ENCODE assay signal across 35 cellular contexts in the genomic region with DNA sequence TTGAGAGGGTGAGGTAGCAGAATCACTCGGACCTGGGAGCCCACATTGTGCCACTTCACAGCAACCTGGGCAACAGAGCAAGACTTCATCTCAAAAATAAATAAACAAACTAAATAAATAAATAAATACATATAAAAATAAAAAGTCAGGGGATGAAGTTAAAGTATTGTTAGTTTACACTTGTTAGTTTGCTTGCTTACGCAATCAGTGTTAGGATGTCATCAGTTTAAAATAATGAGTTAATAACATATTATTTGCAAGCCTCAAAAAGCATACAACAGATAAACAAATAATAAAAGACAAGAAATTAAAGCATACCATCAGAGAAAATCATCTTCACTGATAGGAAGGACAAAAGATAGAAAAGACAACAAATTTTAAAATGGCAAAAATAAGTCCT.
A peak's percentile ranks its signal among the peaks of the same experiment; 100 is the strongest.
DNase-seq lines count a peak whose midpoint lies in the region; ATAC-seq, FAIRE-seq and TF ChIP-seq lines count a peak whose summit lies in the region.
"Had no signal": no experiment of that assay in that cellular context is flagged by ENCODE, and none has a peak within 500 bp of the region (broad histone marks: within the 10 kb centered on the region; RNA-seq: fewer than 3 reads in every experiment).

No MANE protein-coding gene starts in this region.

- TF ChIP-seq CTCF in HepG2 (CRISPR knock-in tag; IDR thresholded peaks at IDR 0.05) = no peak
- no peak for TF ChIP-seq CTCF in right lobe of liver (IDR thresholded peaks at IDR 0.05)
- TF ChIP-seq CTCF in IMR-90 (conservative IDR thresholded peaks at IDR 0.05; ENCODE audit: low read depth, low read length) = no peak
- no peak for TF ChIP-seq CTCF in SU-DHL-6 (IDR thresholded peaks at IDR 0.05; ENCODE audit: insufficient read depth, low read length, poor library complexity, severe bottlenecking)
- no peak for TF ChIP-seq CTCF in H1 (IDR thresholded peaks at IDR 0.05; ENCODE audit: control extremely low read depth in 1 of 3, insufficient read depth in 1 of 3, low read depth in 1 of 3, low read length in 3 of 3)

- H4K8ac ChIP-seq in IMR-90 (ENCODE audit: low read depth in 2 of 2, low read length in 2 of 2) = no peak overlapping the region
- no peak overlapping the region for H4K8ac ChIP-seq in H1 (ENCODE audit: extremely low read depth, insufficient read depth, low read length)

- TF ChIP-seq EP300 in HepG2 (IDR thresholded peaks at IDR 0.05; ENCODE audit: low read depth in 2 of 2, low read length in 2 of 2) (no peak), HepG2 (CRISPR knock-in tag; IDR thresholded peaks at IDR 0.05; ENCODE audit: borderline replicate concordance) (no peak), H1 (IDR thresholded peaks at IDR 0.05; ENCODE audit: borderline replicate concordance in 1 of 2, low read depth in 2 of 2, low read length in 2 of 2) (no peak)

- POLR2A ChIA-PET in HepG2 (lab: Yijun Ruan, JAX) = no interaction called here
- POLR2A ChIA-PET in IMR-90 (lab: Charles Lee; ENCODE audit: unreplicated experiment) = no interaction called here
- POLR2A ChIA-PET in H1 (lab: Charles Lee; ENCODE audit: partially characterized antibody) = no interaction called here

- H3K14ac ChIP-seq in IMR-90 (replicated peaks; ENCODE audit: low read depth, low read length) = no peak overlapping the region
- H3K14ac ChIP-seq in H1 (ENCODE audit: insufficient read length) = no peak overlapping the region

- H3K9me1 ChIP-seq in IMR-90 (ENCODE audit: insufficient read depth, low read length) = no peaks in the 10 kb centered on the region

- FAIRE-seq in HepG2 (lab: Jason Lieb, UNC) (no peak), H1 (lab: Jason Lieb, UNC) (no peak)
- FAIRE-seq: A204.1, A549, D721Med had no signal

- H3K9me3 ChIP-seq in HepG2 (ENCODE audit: low read length) (peaks cover 85% of the 10 kb centered on the region), right lobe of liver (no peaks in the 10 kb centered on the region), IMR-90 (ENCODE audit: control insufficient read depth, insufficient read depth, low read length) (peaks cover 3% of the 10 kb centered on the region; the same call in 1 of the 2 replicates), SU-DHL-6 (ENCODE audit: insufficient read depth, low read length) (no peaks in the 10 kb centered on the region), H1 (ENCODE audit: insufficient read depth in 2 of 2, low read depth in 1 of 2, low read length in 1 of 2) (no peaks in the 10 kb centered on the region)
- H3K9me3 ChIP-seq: A549; BE2C; BLaER1; BLaER1 treated with 17β-estradiol and CSF1 and Interleukin-3, amounts not matched to agents 10 nM and 100 nM; Caco-2 had no signal

- H3K79me2 ChIP-seq in HepG2 (ENCODE audit: insufficient read depth, low read length) (no peaks in the 10 kb centered on the region), SU-DHL-6 (ENCODE audit: insufficient read depth, low read length) (no peaks in the 10 kb centered on the region), H1 (ENCODE audit: control insufficient read depth in 1 of 2, insufficient read depth in 2 of 2, low read length in 2 of 2) (no peaks in the 10 kb centered on the region)

- H3K4me1 ChIP-seq in HepG2 (ENCODE audit: insufficient read depth, low read length) (no peaks in the 10 kb centered on the region), right lobe of liver (no peaks in the 10 kb centered on the region), IMR-90 (ENCODE audit: control insufficient read depth, insufficient read depth, low read length) (no peaks in the 10 kb centered on the region), H1 (replicated peaks in 1 of 4; ENCODE audit: control insufficient read depth in 3 of 4, insufficient read depth in 4 of 4, low read length in 3 of 4) (no peaks in the 10 kb centered on the region)
- H3K4me1 ChIP-seq: A549; BE2C; BLaER1; BLaER1 treated with 17β-estradiol and CSF1 and Interleukin-3, amounts not matched to agents 10 nM and 100 nM; Caco-2 had no signal

- H2BK20ac ChIP-seq in IMR-90 (ENCODE audit: low read depth, low read length) (no peak overlapping the region), H1 (ENCODE audit: low read length) (no peak overlapping the region)

- H2BK120ac ChIP-seq in IMR-90 (ENCODE audit: low read depth, low read length) = no peak overlapping the region
- H2BK120ac ChIP-seq in H1 (replicated peaks; ENCODE audit: low read depth, low read length) = no peak overlapping the region

- H3K4me3 ChIP-seq in HepG2 (replicated peaks in 1 of 3; ENCODE audit: insufficient read depth in 1 of 3, low read depth in 2 of 3, low read length in 3 of 3) (no peak overlapping the region), right lobe of liver (no peak overlapping the region), IMR-90 (ENCODE audit: insufficient read depth, low read depth, low read length) (no peak overlapping the region), SU-DHL-6 (ENCODE audit: insufficient read depth, low read length, poor library complexity, severe bottlenecking) (no peak overlapping the region), H1 (ENCODE audit: extremely low read depth in 1 of 4, insufficient read depth in 2 of 4, low read depth in 3 of 4, low read length in 4 of 4) (no peak overlapping the region)
- H3K4me3 ChIP-seq: A549; BLaER1; BLaER1 treated with 17β-estradiol and CSF1 and Interleukin-3, amounts not matched to agents 10 nM and 100 nM had no signal

- no peaks in the 10 kb centered on the region for H3K79me1 ChIP-seq in IMR-90 (ENCODE audit: low read depth in 1 of 2, low read length in 2 of 2)
- no peaks in the 10 kb centered on the region for H3K79me1 ChIP-seq in H1 (ENCODE audit: low read depth, low read length)

- no peak overlapping the region for H3K27ac ChIP-seq in HepG2 (ENCODE audit: extremely low read length, insufficient read depth, low read length)
- H3K27ac ChIP-seq in right lobe of liver = no peak overlapping the region
- no peak overlapping the region for H3K27ac ChIP-seq in IMR-90 (ENCODE audit: insufficient read depth, low read length)
- H3K27ac ChIP-seq in SU-DHL-6 (ENCODE audit: low read depth, low read length) = no peak overlapping the region
- H3K27ac ChIP-seq in H1 (ENCODE audit: low read depth, low read length) = no peak overlapping the region
- H3K27ac ChIP-seq: 22Rv1; A549; BLaER1; BLaER1 treated with 17β-estradiol and CSF1 and Interleukin-3, amounts not matched to agents 10 nM and 100 nM; C4-2B had no signal

- intact Hi-C loops in HepG2 (cut with micrococcal nuclease; ENCODE audit: unreplicated experiment) (no loop called here), right lobe of liver (cut with DNase I) (no loop called here), IMR-90 (cut with micrococcal nuclease) (no loop called here)

- BruUV-seq in HepG2 (replicated peaks; lab: Mats Ljungman, UMichigan) (no TSS peak), IMR-90 (replicated peaks; lab: Mats Ljungman, UMichigan) (no TSS peak)

- H2AK5ac ChIP-seq in IMR-90 (ENCODE audit: low read depth, low read length) = no peak overlapping the region
- H2AK5ac ChIP-seq in H1 (ENCODE audit: low read depth, low read length) = no peak overlapping the region

- H2AFZ ChIP-seq in HepG2 (ENCODE audit: low read length) (no peak overlapping the region), IMR-90 (replicated peaks; ENCODE audit: low read length, poor library complexity) (no peak overlapping the region), SU-DHL-6 (ENCODE audit: low read depth, low read length, severe bottlenecking) (peak overlapping the region; percentile 41), H1 (ENCODE audit: low read length) (no peak overlapping the region)

- in situ Hi-C loops in HepG2 (cut with HindIII; ENCODE audit: extremely low pct_ligation_motif_present, low pct_unique_long_range_greater_than_20kb) (no loop called here), IMR-90 (cut with MboI; ENCODE audit: low sequenced_read_pairs) (no loop called here)

- H3K4me2 ChIP-seq in HepG2 (ENCODE audit: low read depth, low read length) (no peak overlapping the region), IMR-90 (ENCODE audit: low read depth, low read length) (no peak overlapping the region), SU-DHL-6 (ENCODE audit: low read depth, low read length, poor library complexity, severe bottlenecking) (no peak overlapping the region), H1 (ENCODE audit: insufficient read depth in 1 of 2, low read depth in 2 of 2, low read length in 2 of 2) (no peak overlapping the region)
- H3K4me2 ChIP-seq: A549; BLaER1; BLaER1 treated with 17β-estradiol and CSF1 and Interleukin-3, amounts not matched to agents 10 nM and 100 nM had no signal

- TF ChIP-seq RAD21 in HepG2 (CRISPR knock-in tag; IDR thresholded peaks at IDR 0.05) (no peak), IMR-90 (IDR thresholded peaks at IDR 0.05; ENCODE audit: low read length) (no peak), H1 (IDR thresholded peaks at IDR 0.05 in 1 of 2, conservative IDR thresholded peaks at IDR 0.05 in 1 of 2; ENCODE audit: low read depth in 2 of 2, low read length in 2 of 2) (no peak)

- H4K5ac ChIP-seq in IMR-90 (ENCODE audit: low read depth, low read length) (no peak overlapping the region), H1 (ENCODE audit: insufficient read length, low read depth, low read length) (no peak overlapping the region)

- CTCF ChIA-PET in HepG2 (lab: Yijun Ruan, JAX; ENCODE audit: low intra/inter-chr PET ratio, low total read pairs) (no interaction called here), IMR-90 (lab: Yijun Ruan, JAX) (no interaction called here), H1 (lab: Charles Lee; ENCODE audit: partially characterized antibody) (no interaction called here)

- H3K4ac ChIP-seq in IMR-90 (ENCODE audit: low read depth, low read length) (no peak overlapping the region), H1 (replicated peaks; ENCODE audit: insufficient read length, low read depth, low read length) (no peak overlapping the region)

- no peak for DNase-seq in HepG2 (ENCODE audit: low spot score)
- no peak for DNase-seq in right lobe of liver
- no peak for DNase-seq in IMR-90
- DNase-seq in H1 (ENCODE audit: low read depth in 1 of 2, low spot score in 2 of 2) = no peak
- no peak for DNase-seq in NCI-H1092 treated with DMSO at 0.1 percent for 48 hours (lab: John Stamatoyannopoulos, UW)
- DNase-seq: 8988T; ACHN; AML-193; BE2C; C1 segment of cervical spinal cord; Caco-2; Calu3; CD4-positive, alpha-beta memory T cell; CD4-positive, alpha-beta T cell; CD4-positive, CD25-positive, alpha-beta regulatory T cell; CD8-positive, alpha-beta memory T cell; CD8-positive, alpha-beta T cell; COR-L47; DMS 273 treated with DMSO at 0.1 percent for 48 hours; DMS153; DMS53; DMS79; DMS79 treated with DMSO at 0.1 percent for 48 hours; DND-41; EL had no signal

- TF ChIP-seq POLR2A in HepG2 (IDR thresholded peaks at IDR 0.05; ENCODE audit: insufficient read depth in 1 of 2, low read depth in 2 of 2, low read length in 2 of 2) (no peak), right lobe of liver (IDR thresholded peaks at IDR 0.05) (no peak), IMR-90 (IDR thresholded peaks at IDR 0.05; ENCODE audit: low read depth, low read length) (no peak), H1 (IDR thresholded peaks at IDR 0.05; ENCODE audit: control extremely low read depth in 1 of 2, low read depth in 2 of 2, low read length in 2 of 2) (no peak)

- H3K9ac ChIP-seq in HepG2 (ENCODE audit: insufficient read depth, low read depth, low read length) (no peak overlapping the region), IMR-90 (ENCODE audit: low read depth, low read length) (no peak overlapping the region), SU-DHL-6 (ENCODE audit: low read length) (no peak overlapping the region), H1 (replicated peaks in 1 of 4; ENCODE audit: extremely low read depth in 1 of 4, low read depth in 3 of 4, low read length in 3 of 4) (no peak overlapping the region)
- H3K9ac ChIP-seq: BLaER1; BLaER1 treated with 17β-estradiol and CSF1 and Interleukin-3, amounts not matched to agents 10 nM and 100 nM had no signal

- H2BK5ac ChIP-seq in IMR-90 (ENCODE audit: low read depth, low read length, poor library complexity, severe bottlenecking) (no peak overlapping the region), H1 (ENCODE audit: low read depth, low read length) (no peak overlapping the region)

- WGBS in HepG2 (ENCODE audit: low lambda C conversion rate) = 29% methylated on average over 2 of the region's 2 CpGs
- WGBS in right lobe of liver (ENCODE audit: insufficient coverage, low coverage, low lambda C conversion rate, missing lambda C conversion rate) = 60% methylated on average over 2 of the region's 2 CpGs
- no CpG with 5 or more reads among the region's 2 CpGs for WGBS in IMR-90 (ENCODE audit: extremely low coverage in 2 of 2, insufficient read length in 1 of 2), 2 experiments
- WGBS in H1 (ENCODE audit: extremely low coverage in 1 of 2, insufficient coverage in 1 of 2, insufficient read length in 1 of 2, insufficient replicate concordance in 2 of 2, low coverage in 1 of 2, low lambda C conversion rate in 2 of 2, missing lambda C conversion rate in 1 of 2), 2 experiments = 100% methylated on average over 2 of the region's 2 CpGs; no CpG with 5 or more reads in 1 of the 2 experiments

- H3K23ac ChIP-seq in IMR-90 (ENCODE audit: low read depth, low read length) = no peak overlapping the region
- H3K23ac ChIP-seq in H1 (ENCODE audit: insufficient read length) = no peak overlapping the region

- no peaks in the 10 kb centered on the region for H3K36me3 ChIP-seq in HepG2 (replicated peaks in 1 of 2; ENCODE audit: control insufficient read depth in 1 of 2, insufficient read depth in 2 of 2, low read length in 2 of 2)
- no peaks in the 10 kb centered on the region for H3K36me3 ChIP-seq in right lobe of liver
- no peaks in the 10 kb centered on the region for H3K36me3 ChIP-seq in IMR-90 (ENCODE audit: control insufficient read depth, insufficient read depth, low read length)
- H3K36me3 ChIP-seq in SU-DHL-6 (ENCODE audit: low read length) = no peaks in the 10 kb centered on the region
- no peaks in the 10 kb centered on the region for H3K36me3 ChIP-seq in H1 (ENCODE audit: control insufficient read depth in 2 of 4, insufficient read depth in 4 of 4, low read length in 3 of 4)
- H3K36me3 ChIP-seq: BE2C; BLaER1; BLaER1 treated with 17β-estradiol and CSF1 and Interleukin-3, amounts not matched to agents 10 nM and 100 nM had no signal

- dilution Hi-C loops in IMR-90 (cut with HindIII; ENCODE audit: low sequenced_read_pairs, unreplicated experiment) = no loop called here

- no peaks in the 10 kb centered on the region for H3K9me2 ChIP-seq in SU-DHL-6 (replicated peaks; ENCODE audit: insufficient read depth, low read length)

- no peaks in the 10 kb centered on the region for H3K23me2 ChIP-seq in H1 (ENCODE audit: low read depth, low read length)

- no peak overlapping the region for H2BK15ac ChIP-seq in IMR-90 (ENCODE audit: low read depth, low read length)
- H2BK15ac ChIP-seq in H1 (ENCODE audit: low read length) = no peak overlapping the region

- H2AK9ac ChIP-seq in IMR-90 (replicated peaks; ENCODE audit: low read depth, low read length, poor library complexity) = no peak overlapping the region

- H3K27me3 ChIP-seq in HepG2 (ENCODE audit: control insufficient read depth in 1 of 2, insufficient read depth in 2 of 2, low read length in 2 of 2) = no peaks in the 10 kb centered on the region
- H3K27me3 ChIP-seq in right lobe of liver = no peaks in the 10 kb centered on the region
- H3K27me3 ChIP-seq in IMR-90 (ENCODE audit: control insufficient read depth, insufficient read depth, low read length) = no peaks in the 10 kb centered on the region
- H3K27me3 ChIP-seq in SU-DHL-6 (ENCODE audit: low read length) = no peaks in the 10 kb centered on the region
- H3K27me3 ChIP-seq in H1 (replicated peaks in 1 of 4; ENCODE audit: control insufficient read depth in 3 of 4, extremely low read depth in 1 of 4, insufficient read depth in 3 of 4, low read length in 3 of 4) = no peaks in the 10 kb centered on the region
- H3K27me3 ChIP-seq: BE2C; BLaER1; BLaER1 treated with 17β-estradiol and CSF1 and Interleukin-3, amounts not matched to agents 10 nM and 100 nM had no signal

- no peaks in the 10 kb centered on the region for H3F3A ChIP-seq in SU-DHL-6 (ENCODE audit: insufficient read depth)

- H3K56ac ChIP-seq in IMR-90 (ENCODE audit: extremely low read depth, insufficient read depth, low read length) = no peak overlapping the region
- H3K56ac ChIP-seq in H1 (replicated peaks; ENCODE audit: insufficient read length, low read depth, low read length) = no peak overlapping the region

- H3K18ac ChIP-seq in IMR-90 (ENCODE audit: low read depth, low read length) (no peak overlapping the region), H1 (ENCODE audit: extremely low read depth, low read length) (no peak overlapping the region)

- no peak overlapping the region for H2BK12ac ChIP-seq in H1 (ENCODE audit: low read depth, low read length)

- H4K20me1 ChIP-seq in HepG2 (ENCODE audit: insufficient read depth, low read length) (no peaks in the 10 kb centered on the region), IMR-90 (ENCODE audit: insufficient read depth, low read length) (no peaks in the 10 kb centered on the region), SU-DHL-6 (ENCODE audit: low read depth, low read length) (no peaks in the 10 kb centered on the region), H1 (replicated peaks in 1 of 2; ENCODE audit: control insufficient read depth in 1 of 2, insufficient read depth in 2 of 2, low read length in 2 of 2) (no peaks in the 10 kb centered on the region)
- H4K20me1 ChIP-seq: BLaER1; BLaER1 treated with 17β-estradiol and CSF1 and Interleukin-3, amounts not matched to agents 10 nM and 100 nM had no signal

- no peak for ATAC-seq in HepG2
- ATAC-seq in right lobe of liver = no peak
- ATAC-seq in IMR-90 (ENCODE audit: low read depth) = no peak
- no peak for ATAC-seq in HG02759 (IDR thresholded peaks at IDR 0.05; ENCODE audit: unreplicated experiment)
- ATAC-seq in HG02938 (IDR thresholded peaks at IDR 0.05; ENCODE audit: unreplicated experiment) = no peak
- ATAC-seq: A549; CD8-positive, alpha-beta T cell had no signal

- H4K91ac ChIP-seq in IMR-90 (ENCODE audit: insufficient read depth, low read depth, low read length) (no peak overlapping the region), H1 (replicated peaks; ENCODE audit: insufficient read length, low read length) (no peak overlapping the region)

Comparison
In these comparisons a context has a peak if more than half of its experiments do, and no peak if none do; other contexts are left out.
1. Of the 41 proteins assayed by ChIP-seq in both HepG2 and H1: peak only in HepG2: none; only in H1: none; in both: CEBPB; in neither: 40.